8 cellular contexts compared by ENCODE assay signal in genomic region chr5:112186401-112186990, GRCh38.
A peak's percentile ranks its signal among the peaks of the same experiment; 100 is the strongest.
DNase-seq lines count a peak whose midpoint lies in the region; ATAC-seq and TF ChIP-seq lines count a peak whose summit lies in the region.

No MANE protein-coding gene starts in this region.

- H3K27ac ChIP-seq in mesendoderm (ENCODE audit: low read depth, low read length) = no peak overlapping the region

- H3K36me3 ChIP-seq in mesendoderm (ENCODE audit: control insufficient read depth, insufficient read depth, low read length) = no peaks in the 10 kb centered on the region

- H3K79me1 ChIP-seq in mesendoderm (ENCODE audit: low read length) = no peaks in the 10 kb centered on the region

- H4K8ac ChIP-seq in mesendoderm (ENCODE audit: low read depth, low read length) = no peak overlapping the region

- H2BK15ac ChIP-seq in mesendoderm (replicated peaks; ENCODE audit: low read depth) = no peak overlapping the region

- no peak overlapping the region for H3K4me3 ChIP-seq in GM12864 (ENCODE audit: low read depth, low read length)
- H3K4me3 ChIP-seq in cardiac fibroblast (replicated peaks in 1 of 2; ENCODE audit: low read depth in 2 of 2, low read length in 2 of 2) = no peak overlapping the region
- no peak overlapping the region for H3K4me3 ChIP-seq in mesendoderm (ENCODE audit: low read length)

- no peaks in the 10 kb centered on the region for H3K79me2 ChIP-seq in mesendoderm (ENCODE audit: control insufficient read depth, insufficient read depth, low read length)

- DNase-seq in AG09319 (ENCODE audit: extremely low read depth, low read depth) (peak; percentile 10), GM12864 (ENCODE audit: low read depth) (peak; percentile 13), NCI-H460 (ENCODE audit: extremely low read depth, low read depth) (peak; percentile 43), cardiac fibroblast (ENCODE audit: low read depth in 2 of 2) (peak; percentile 62 to 67), mesendoderm (peak; percentile 59), NCI-H128 (lab: John Stamatoyannopoulos, UW; ENCODE audit: unreplicated experiment) (no peak)
- DNase-seq in activated CD4-positive, CD25-positive, alpha-beta regulatory T cell (lab: John Stamatoyannopoulos, UW) = no peak

- H4K5ac ChIP-seq in mesendoderm (ENCODE audit: low read length) = no peak overlapping the region

- no peak overlapping the region for H3K18ac ChIP-seq in mesendoderm (ENCODE audit: low read length)

- H3K4ac ChIP-seq in mesendoderm (ENCODE audit: low read depth, low read length) = no peak overlapping the region

- no peaks in the 10 kb centered on the region for H3K27me3 ChIP-seq in mesendoderm (ENCODE audit: insufficient read depth, low read length, poor library complexity)

- H2BK5ac ChIP-seq in mesendoderm (ENCODE audit: low read length) = no peak overlapping the region

- H3K9ac ChIP-seq in mesendoderm (ENCODE audit: low read length) = no peak overlapping the region

- H3K4me1 ChIP-seq in mesendoderm (ENCODE audit: control insufficient read depth, low read depth, low read length) = peaks cover 6% of the 10 kb centered on the region

- H2AK5ac ChIP-seq in mesendoderm (ENCODE audit: low read length) = no peak overlapping the region

- H3K4me2 ChIP-seq in mesendoderm (ENCODE audit: low read length) = no peak overlapping the region

- ATAC-seq in GM21786 (IDR thresholded peaks at IDR 0.05; ENCODE audit: unreplicated experiment) = no peak

- H2BK120ac ChIP-seq in mesendoderm (ENCODE audit: low read depth, low read length) = no peak overlapping the region

- H3K23ac ChIP-seq in mesendoderm (ENCODE audit: low read length) = no peak overlapping the region

- no CpG with 5 or more reads among the region's 4 CpGs for WGBS in mesendoderm (ENCODE audit: extremely low coverage, insufficient coverage, low lambda C conversion rate)

- H3K56ac ChIP-seq in mesendoderm (ENCODE audit: low read length) = no peak overlapping the region

- TF ChIP-seq CTCF in AG09319 (IDR thresholded peaks at IDR 0.05; ENCODE audit: low read depth, low read length) = peak; percentile 64
- peak; percentile 55 for TF ChIP-seq CTCF in GM12864 (IDR thresholded peaks at IDR 0.05; ENCODE audit: low read depth, low read length, missing control alignments)
- peak; percentile 44 for TF ChIP-seq CTCF in cardiac fibroblast (IDR thresholded peaks at IDR 0.05; ENCODE audit: low read depth, low read length)

Comparison
In these comparisons a context has a peak if more than half of its experiments do, and no peak if none do; other contexts are left out.
1. DNase-seq: peak in AG09319 (single experiment), GM12864 (single experiment), NCI-H460 (single experiment), cardiac fibroblast (2 of 2) and mesendoderm (single experiment); none in activated CD4-positive, CD25-positive, alpha-beta regulatory T cell (0 of 4) and NCI-H128 (single experiment).
2. Peak in every context shown above with its lines, with median percentiles within 50 percentile points of each other: CTCF ChIP-seq.